ENCODE assay signal across 1 cellular context in genomic region chr17:46266656-46267544, GRCh38.
TF ChIP-seq lines count a peak whose summit lies in the region.

No MANE protein-coding gene starts in this region.

TF ChIP-seq in K562, 482 proteins besides CTCF, POLR2A, EP300 and RAD21 (continued from another document and continues in another):
- TF ChIP-seq HOMEZ (CRISPR knock-in tag; IDR thresholded peaks at IDR 0.05) (0 out of 2 replicates have a peak, but pooled peaks have one; percentile 36), KDM2B (CRISPR knock-in tag; IDR thresholded peaks at IDR 0.05) (peak; percentile 99), NCOA4 (IDR thresholded peaks at IDR 0.05; ENCODE audit: partially characterized antibody) (no peak), NFIC (IDR thresholded peaks at IDR 0.05) (peak; percentile 70), MEF2A (IDR thresholded peaks at IDR 0.05; ENCODE audit: control insufficient read depth, low read depth, low read length) (no peak), THAP7 (CRISPR knock-in tag; IDR thresholded peaks at IDR 0.05) (peak; percentile 84), PHB2 (IDR thresholded peaks at IDR 0.05; ENCODE audit: low read depth) (no peak), HCFC1 (IDR thresholded peaks at IDR 0.05; ENCODE audit: low read depth, low read length) (0 out of 2 replicates have a peak, but pooled peaks have one; percentile 23), ILF3 (IDR thresholded peaks at IDR 0.05; ENCODE audit: borderline replicate concordance) (no peak), HNRNPUL1 (IDR thresholded peaks at IDR 0.05; ENCODE audit: low read length) (no peak), NR2C2 (CRISPR knock-in tag; IDR thresholded peaks at IDR 0.05) (no peak), NR2C2 (tag; IDR thresholded peaks at IDR 0.05) (peak; percentile 80), ARID3A (IDR thresholded peaks at IDR 0.05; ENCODE audit: borderline replicate concordance, low read depth, low read length) (no peak), ZNF217 (CRISPR knock-in tag; IDR thresholded peaks at IDR 0.05) (no peak), MAX (CRISPR knock-in tag; IDR thresholded peaks at IDR 0.05) (no peak), KHSRP (IDR thresholded peaks at IDR 0.05) (no peak), RBM22 (IDR thresholded peaks at IDR 0.05; ENCODE audit: low read depth, low read length, poor library complexity, severe bottlenecking) (peak; percentile 33), OTX1 (CRISPR knock-in tag; IDR thresholded peaks at IDR 0.05) (peak; percentile 22; the same call in 1 of the 2 replicates), BACH1 (tag; IDR thresholded peaks at IDR 0.05) (peak; percentile 73), POLR2H (tag; IDR thresholded peaks at IDR 0.05; ENCODE audit: low read depth) (peak; percentile 88), TOE1 (IDR thresholded peaks at IDR 0.05; ENCODE audit: borderline replicate concordance) (peak; percentile 41; the same call in 1 of the 2 replicates), TOE1 (CRISPR knock-in tag; IDR thresholded peaks at IDR 0.05; ENCODE audit: borderline replicate concordance, low read depth) (no peak), ZBTB7A (IDR thresholded peaks at IDR 0.05; ENCODE audit: borderline replicate concordance, control insufficient read depth, low read depth, low read length) (peak; percentile 62; the same call in 1 of the 2 replicates), HDAC2 (IDR thresholded peaks at IDR 0.05) (0 out of 2 replicates have a peak, but pooled peaks have one; percentile 39), ELK1 (CRISPR knock-in tag; IDR thresholded peaks at IDR 0.05) (no peak), GTF2B (IDR thresholded peaks at IDR 0.05; ENCODE audit: extremely low read depth, insufficient read length) (no peak), CHCHD3 (CRISPR knock-in tag; IDR thresholded peaks at IDR 0.05) (no peak), SMARCA5 (IDR thresholded peaks at IDR 0.05) (no peak), TBP (optimal IDR thresholded peaks at IDR 0.05; ENCODE audit: low read depth, low read length) (peak; percentile 64), ZNF280A (IDR thresholded peaks at IDR 0.05; ENCODE audit: low read depth, partially characterized antibody) (no peak), MAZ (CRISPR knock-in tag; conservative IDR thresholded peaks at IDR 0.05 in 1 of 2, IDR thresholded peaks at IDR 0.05 in 1 of 2) (peak; percentile 1 to 48; a peak in 2 of 4 replicates), SMARCE1 (IDR thresholded peaks at IDR 0.05) (peak; percentile 31; the same call in 1 of the 2 replicates), ESRRA (IDR thresholded peaks at IDR 0.05; ENCODE audit: borderline replicate concordance, low read depth) (no peak), ZNF24 (IDR thresholded peaks at IDR 0.05) (0 out of 2 replicates have a peak, but pooled peaks have one; percentile 39), UBTF (IDR thresholded peaks at IDR 0.05; ENCODE audit: borderline replicate concordance in 1 of 2, low read depth in 2 of 2, low read length in 2 of 2) (peak; percentile 55 to 93; a peak in 2 of 4 replicates), CTCFL (IDR thresholded peaks at IDR 0.05; ENCODE audit: borderline replicate concordance, insufficient read depth, low read depth, low read length, poor library complexity, severe bottlenecking) (no peak), ATF1 (CRISPR knock-in tag; IDR thresholded peaks at IDR 0.05) (no peak), ATF1 (tag; IDR thresholded peaks at IDR 0.05) (peak; percentile 65), ZNF407 (IDR thresholded peaks at IDR 0.05; ENCODE audit: low read depth) (no peak), NCOA6 (IDR thresholded peaks at IDR 0.05) (peak; percentile 93), PRMT5 (CRISPR knock-in tag; IDR thresholded peaks at IDR 0.05) (no peak), GABPB2 (CRISPR knock-in tag; conservative IDR thresholded peaks at IDR 0.05) (no peak), BCL6 (CRISPR knock-in tag; IDR thresholded peaks at IDR 0.05) (peak; percentile 73; the same call in 1 of the 2 replicates)
